Comparison of ENCODE assay signal across 35 cellular contexts in the genomic region with DNA sequence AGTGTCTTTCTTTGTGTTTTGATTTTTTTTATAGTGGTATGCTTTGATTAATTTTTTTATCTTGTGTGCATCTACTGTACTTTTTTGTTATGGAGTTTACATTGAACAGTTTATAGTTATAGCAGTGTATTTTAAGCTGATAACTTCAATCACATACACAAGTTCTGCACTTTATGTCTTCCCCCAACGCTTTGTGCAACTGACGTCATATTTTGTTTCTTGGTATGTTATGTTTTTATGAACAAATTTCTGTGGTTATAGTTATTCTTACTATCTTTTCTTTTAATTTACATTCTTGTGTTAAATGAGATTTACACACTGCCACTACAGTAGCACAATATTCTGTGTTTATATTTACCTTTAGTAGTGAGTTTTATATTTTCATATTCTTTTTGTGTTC.
A peak's percentile ranks its signal among the peaks of the same experiment; 100 is the strongest.
DNase-seq lines count a peak whose midpoint lies in the region; ATAC-seq, FAIRE-seq and TF ChIP-seq lines count a peak whose summit lies in the region.
"Had no signal": no experiment of that assay in that cellular context is flagged by ENCODE, and none has a peak within 500 bp of the region (broad histone marks: within the 10 kb centered on the region; RNA-seq: fewer than 3 reads in every experiment).

No MANE protein-coding gene starts in this region.

- peaks cover 0 to 2% of the 10 kb centered on the region in 2 donors for H3K36me3 Mint-ChIP-seq in activated T-cell treated with anti-CD3 and anti-CD28 coated beads, Interleukin-2, amount 50 U/mL, for 72 hours (ENCODE audit: insufficient read depth in 2 of 2)
- H3K36me3 Mint-ChIP-seq: CD14-positive monocyte; CD4-positive, alpha-beta memory T cell; CD4-positive, CD25-positive, alpha-beta regulatory T cell; CD8-positive, alpha-beta T cell had no signal

- TF ChIP-seq RAD21 in HepG2 (CRISPR knock-in tag; IDR thresholded peaks at IDR 0.05): no peak

- 64% methylated on average over 2 of the region's 2 CpGs for WGBS in HepG2 (ENCODE audit: low lambda C conversion rate)
- 83% methylated on average over 2 of the region's 2 CpGs for WGBS in right lobe of liver (ENCODE audit: insufficient coverage, low coverage, low lambda C conversion rate, missing lambda C conversion rate)
- no CpG with 5 or more reads among the region's 2 CpGs for WGBS in mesendoderm (ENCODE audit: extremely low coverage, insufficient coverage, low lambda C conversion rate)

- no peak overlapping the region for H3K9ac ChIP-seq in HepG2 (ENCODE audit: insufficient read depth, low read depth, low read length)
- no peak overlapping the region for H3K9ac ChIP-seq in mesendoderm (ENCODE audit: low read length)
- H3K9ac ChIP-seq: BLaER1; BLaER1 treated with 17β-estradiol and CSF1 and Interleukin-3, amounts not matched to agents 10 nM and 100 nM had no signal

- no peak overlapping the region for H2AK5ac ChIP-seq in mesendoderm (ENCODE audit: low read length)

- no peak overlapping the region for H2AFZ ChIP-seq in HepG2 (ENCODE audit: low read length)

- CTCF ChIA-PET in HepG2 (lab: Yijun Ruan, JAX; ENCODE audit: low intra/inter-chr PET ratio, low total read pairs): no interaction called here

- no peaks in the 10 kb centered on the region for H3K27me3 ChIP-seq in HepG2 (ENCODE audit: control insufficient read depth in 1 of 2, insufficient read depth in 2 of 2, low read length in 2 of 2)
- no peaks in the 10 kb centered on the region for H3K27me3 ChIP-seq in right lobe of liver
- H3K27me3 ChIP-seq in mesendoderm (ENCODE audit: insufficient read depth, low read length, poor library complexity): no peaks in the 10 kb centered on the region
- H3K27me3 ChIP-seq: BE2C; BLaER1; BLaER1 treated with 17β-estradiol and CSF1 and Interleukin-3, amounts not matched to agents 10 nM and 100 nM had no signal

- ATAC-seq in activated T-cell treated with anti-CD3 and anti-CD28 coated beads, Interleukin-2, amount 50 U/mL, for 72 hours (replicated peaks in 1 of 2): no peak
- ATAC-seq in HepG2: no peak
- ATAC-seq in right lobe of liver: no peak
- ATAC-seq: A549; CD8-positive, alpha-beta T cell had no signal

- no peak overlapping the region for H3K56ac ChIP-seq in mesendoderm (ENCODE audit: low read length)

- H3K4me3 ChIP-seq in HepG2 (replicated peaks in 1 of 3; ENCODE audit: insufficient read depth in 1 of 3, low read depth in 2 of 3, low read length in 3 of 3) (no peak overlapping the region), right lobe of liver (no peak overlapping the region), fibroblast of villous mesenchyme (ENCODE audit: low read depth, low read length) (no peak overlapping the region), mesendoderm (ENCODE audit: low read length) (no peak overlapping the region)
- H3K4me3 ChIP-seq: A549; BLaER1; BLaER1 treated with 17β-estradiol and CSF1 and Interleukin-3, amounts not matched to agents 10 nM and 100 nM had no signal

- TF ChIP-seq POLR2A in HepG2 (IDR thresholded peaks at IDR 0.05; ENCODE audit: insufficient read depth in 1 of 2, low read depth in 2 of 2, low read length in 2 of 2) (no peak), right lobe of liver (IDR thresholded peaks at IDR 0.05) (no peak)

- peaks cover 1 to 9% of the 10 kb centered on the region in 2 donors for H3K9me3 Mint-ChIP-seq in activated T-cell treated with anti-CD3 and anti-CD28 coated beads, Interleukin-2, amount 50 U/mL, for 72 hours
- H3K9me3 Mint-ChIP-seq: CD4-positive, alpha-beta T cell had no signal

- H2BK15ac ChIP-seq in mesendoderm (replicated peaks; ENCODE audit: low read depth): no peak overlapping the region

- no peaks in the 10 kb centered on the region for H4K20me1 ChIP-seq in HepG2 (ENCODE audit: insufficient read depth, low read length)
- H4K20me1 ChIP-seq: BLaER1; BLaER1 treated with 17β-estradiol and CSF1 and Interleukin-3, amounts not matched to agents 10 nM and 100 nM had no signal

- H2BK5ac ChIP-seq in mesendoderm (ENCODE audit: low read length): no peak overlapping the region

- H3K4me1 Mint-ChIP-seq in activated T-cell treated with anti-CD3 and anti-CD28 coated beads, Interleukin-2, amount 50 U/mL, for 72 hours (ENCODE audit: low read depth): no peaks in the 10 kb centered on the region
- H3K4me1 Mint-ChIP-seq: B cell; CD14-positive monocyte; CD4-positive, alpha-beta memory T cell; CD4-positive, CD25-positive, alpha-beta regulatory T cell; CD8-positive, alpha-beta memory T cell had no signal

- H3K4me2 ChIP-seq in HepG2 (ENCODE audit: low read depth, low read length) (no peak overlapping the region), mesendoderm (ENCODE audit: low read length) (no peak overlapping the region)
- H3K4me2 ChIP-seq: A549; BLaER1; BLaER1 treated with 17β-estradiol and CSF1 and Interleukin-3, amounts not matched to agents 10 nM and 100 nM had no signal

- in situ Hi-C loops in HepG2 (cut with HindIII; ENCODE audit: extremely low pct_ligation_motif_present, low pct_unique_long_range_greater_than_20kb): no loop called here

- BruUV-seq in HepG2 (replicated peaks; lab: Mats Ljungman, UMichigan): no TSS peak

- H3K4me1 ChIP-seq in HepG2 (ENCODE audit: insufficient read depth, low read length) (no peaks in the 10 kb centered on the region), right lobe of liver (no peaks in the 10 kb centered on the region), mesendoderm (ENCODE audit: control insufficient read depth, low read depth, low read length) (no peaks in the 10 kb centered on the region)
- H3K4me1 ChIP-seq: A549; BE2C; BLaER1; BLaER1 treated with 17β-estradiol and CSF1 and Interleukin-3, amounts not matched to agents 10 nM and 100 nM; Caco-2 had no signal

- H3K36me3 ChIP-seq in HepG2 (replicated peaks in 1 of 2; ENCODE audit: control insufficient read depth in 1 of 2, insufficient read depth in 2 of 2, low read length in 2 of 2): no peaks in the 10 kb centered on the region
- no peaks in the 10 kb centered on the region for H3K36me3 ChIP-seq in right lobe of liver
- H3K36me3 ChIP-seq in mesendoderm (ENCODE audit: control insufficient read depth, insufficient read depth, low read length): no peaks in the 10 kb centered on the region
- H3K36me3 ChIP-seq: BE2C; BLaER1; BLaER1 treated with 17β-estradiol and CSF1 and Interleukin-3, amounts not matched to agents 10 nM and 100 nM had no signal

- no peak overlapping the region for H3K18ac ChIP-seq in mesendoderm (ENCODE audit: low read length)

- H3K79me2 ChIP-seq in HepG2 (ENCODE audit: insufficient read depth, low read length) (no peaks in the 10 kb centered on the region), mesendoderm (ENCODE audit: control insufficient read depth, insufficient read depth, low read length) (no peaks in the 10 kb centered on the region)

- H3K27ac ChIP-seq in HepG2 (ENCODE audit: extremely low read length, insufficient read depth, low read length) (no peak overlapping the region), right lobe of liver (no peak overlapping the region), mesendoderm (ENCODE audit: low read depth, low read length) (no peak overlapping the region)
- H3K27ac ChIP-seq: 22Rv1; A549; BLaER1; BLaER1 treated with 17β-estradiol and CSF1 and Interleukin-3, amounts not matched to agents 10 nM and 100 nM; C4-2B had no signal

- H3K23ac ChIP-seq in mesendoderm (ENCODE audit: low read length): no peak overlapping the region

- TF ChIP-seq CTCF in HepG2 (CRISPR knock-in tag; IDR thresholded peaks at IDR 0.05): no peak
- no peak for TF ChIP-seq CTCF in right lobe of liver (IDR thresholded peaks at IDR 0.05)
- no peak for TF ChIP-seq CTCF in fibroblast of villous mesenchyme (IDR thresholded peaks at IDR 0.05; ENCODE audit: insufficient read depth, low read depth, low read length)

- H3K4ac ChIP-seq in mesendoderm (ENCODE audit: low read depth, low read length): no peak overlapping the region

- H3K27me3 Mint-ChIP-seq in activated T-cell treated with anti-CD3 and anti-CD28 coated beads, Interleukin-2, amount 50 U/mL, for 72 hours (ENCODE audit: low read depth): peaks cover 22% of the 10 kb centered on the region
- H3K27me3 Mint-ChIP-seq: B cell had no signal

- no peaks in the 10 kb centered on the region for H3K79me1 ChIP-seq in mesendoderm (ENCODE audit: low read length)

- TF ChIP-seq EP300 in HepG2 (IDR thresholded peaks at IDR 0.05; ENCODE audit: low read depth in 2 of 2, low read length in 2 of 2) (no peak), HepG2 (CRISPR knock-in tag; IDR thresholded peaks at IDR 0.05; ENCODE audit: borderline replicate concordance) (no peak)

- intact Hi-C loops in HepG2 (cut with micrococcal nuclease; ENCODE audit: unreplicated experiment): no loop called here
- intact Hi-C loops in right lobe of liver (cut with DNase I): no loop called here

- H4K8ac ChIP-seq in mesendoderm (ENCODE audit: low read depth, low read length): no peak overlapping the region

- H3K27ac Mint-ChIP-seq in activated T-cell treated with anti-CD3 and anti-CD28 coated beads, Interleukin-2, amount 50 U/mL, for 72 hours: peak overlapping the region; percentile 27
- H3K27ac Mint-ChIP-seq: B cell; CD14-positive monocyte; CD4-positive, alpha-beta memory T cell; CD4-positive, alpha-beta T cell; CD4-positive, CD25-positive, alpha-beta regulatory T cell; CD8-positive, alpha-beta memory T cell; CD8-positive, alpha-beta T cell had no signal

- H4K5ac ChIP-seq in mesendoderm (ENCODE audit: low read length): no peak overlapping the region

- H3K9me3 ChIP-seq in HepG2 (ENCODE audit: low read length): peaks cover 5% of the 10 kb centered on the region
- H3K9me3 ChIP-seq in right lobe of liver: peaks cover 0 to 5% (median 0%) of the 10 kb centered on the region in 4 donors
- H3K9me3 ChIP-seq: BE2C had no signal

- DNase-seq in activated T-cell treated with anti-CD3 and anti-CD28 coated beads, Interleukin-2, amount 50 U/mL, for 72 hours: no peak
- DNase-seq in activated T-cell treated with anti-CD3 and anti-CD28 coated beads for 4 hours (no peak), HepG2 (ENCODE audit: low spot score) (no peak), right lobe of liver (no peak), fibroblast of villous mesenchyme (ENCODE audit: low read depth) (peak; percentile 26), mesendoderm (no peak)
- DNase-seq: 8988T; ACHN; AML-193; BE2C; C1 segment of cervical spinal cord; Caco-2; Calu3; CD4-positive, alpha-beta memory T cell; CD4-positive, alpha-beta T cell; CD4-positive, CD25-positive, alpha-beta regulatory T cell; CD8-positive, alpha-beta memory T cell; CD8-positive, alpha-beta T cell; COR-L47; DMS 273 treated with DMSO at 0.1 percent for 48 hours; DMS153; DMS53; DMS79; DMS79 treated with DMSO at 0.1 percent for 48 hours; DND-41; EL had no signal

- POLR2A ChIA-PET in HepG2 (lab: Yijun Ruan, JAX): no interaction called here

- no peak for FAIRE-seq in HepG2 (lab: Jason Lieb, UNC)
- FAIRE-seq: A204.1, A549, D721Med had no signal

- H2BK120ac ChIP-seq in mesendoderm (ENCODE audit: low read depth, low read length): no peak overlapping the region

- H3K4me3 Mint-ChIP-seq in activated T-cell treated with anti-CD3 and anti-CD28 coated beads, Interleukin-2, amount 50 U/mL, for 72 hours: no peak overlapping the region
- H3K4me3 Mint-ChIP-seq: B cell; CD14-positive monocyte; CD4-positive, alpha-beta memory T cell; CD4-positive, alpha-beta T cell; CD4-positive, CD25-positive, alpha-beta regulatory T cell; CD8-positive, alpha-beta memory T cell; CD8-positive, alpha-beta T cell had no signal

TF ChIP-seq in HepG2, 621 proteins besides CTCF, POLR2A, EP300 and RAD21 (continues in another document):
- TF ChIP-seq ATF7 (IDR thresholded peaks at IDR 0.05) (peak; percentile 53; the same call in 1 of the 2 replicates), ATF7 (CRISPR knock-in tag; IDR thresholded peaks at IDR 0.05) (no peak), ZZZ3 (CRISPR knock-in tag; IDR thresholded peaks at IDR 0.05; ENCODE audit: borderline replicate concordance) (no peak)
